Comparison of ENCODE assay signal across 13 cellular contexts in the genomic region with DNA sequence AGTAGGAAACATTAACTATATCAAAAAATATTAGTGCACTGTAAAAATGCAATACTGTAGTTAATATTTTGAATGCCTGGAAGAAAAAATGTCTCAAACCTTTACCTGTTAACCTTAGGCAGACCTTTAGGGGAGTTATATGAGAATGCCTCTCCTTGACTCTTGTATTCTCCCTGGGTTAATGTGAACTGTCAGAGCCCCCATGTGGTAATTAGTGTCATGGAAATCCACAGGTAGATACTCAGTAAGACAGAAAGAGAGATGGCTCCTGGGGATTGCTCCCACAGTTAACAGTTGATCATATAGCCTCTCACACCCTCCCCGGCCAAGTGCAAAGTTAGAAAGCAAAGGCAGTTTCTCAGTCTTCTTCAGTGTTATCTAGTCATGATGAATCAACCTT.
A peak's percentile ranks its signal among the peaks of the same experiment; 100 is the strongest.
DNase-seq lines count a peak whose midpoint lies in the region; ATAC-seq and TF ChIP-seq lines count a peak whose summit lies in the region.
"Had no signal": no experiment of that assay in that cellular context is flagged by ENCODE, and none has a peak within 500 bp of the region (broad histone marks: within the 10 kb centered on the region; RNA-seq: fewer than 3 reads in every experiment).

No MANE protein-coding gene starts in this region.

- H3K27me3 ChIP-seq in brain microvascular endothelial cell (replicated peaks) (no peaks in the 10 kb centered on the region), liver (ENCODE audit: control insufficient read depth in 4 of 4, insufficient read depth in 4 of 4, low read length in 3 of 4) (no peaks in the 10 kb centered on the region), adrenal gland (no peaks in the 10 kb centered on the region)

- no peaks in the 10 kb centered on the region for H3K36me3 ChIP-seq in brain microvascular endothelial cell (replicated peaks)
- H3K36me3 ChIP-seq in liver (ENCODE audit: control insufficient read depth in 4 of 4, insufficient read depth in 3 of 4, low read depth in 1 of 4, low read length in 3 of 4): no peaks in the 10 kb centered on the region
- H3K36me3 ChIP-seq in adrenal gland (replicated peaks in 1 of 2): no peaks in the 10 kb centered on the region

- peaks cover 0 to 8% of the 10 kb centered on the region in 2 donors for H3K9me3 Mint-ChIP-seq in activated T-cell treated with anti-CD3 and anti-CD28 coated beads, Interleukin-2, amount 50 U/mL, for 72 hours
- H3K9me3 Mint-ChIP-seq: activated T-cell treated with anti-CD3 and anti-CD28 coated beads, Interleukin-2, amount 50 U/mL, for 24 hours had no signal

- no peak overlapping the region for H3K4me3 Mint-ChIP-seq in activated T-cell treated with anti-CD3 and anti-CD28 coated beads, Interleukin-2, amount 50 U/mL, for 72 hours
- H3K4me3 Mint-ChIP-seq: activated T-cell treated with anti-CD3 and anti-CD28 coated beads, Interleukin-2, amount 50 U/mL, for 24 hours; brain; stimulated activated naive CD8-positive, alpha-beta T cell treated with anti-CD3 and anti-CD28 coated beads, Interleukin-15, Interleukin-2, amounts not matched to agents 100 ng/mL and 50 ng/mL, for 24 hours had no signal

- H3K4me3 ChIP-seq in brain microvascular endothelial cell (ENCODE audit: low read depth, low read length): no peak overlapping the region
- H3K4me3 ChIP-seq in liver (ENCODE audit: low read depth in 1 of 3, low read length in 3 of 3): no peak overlapping the region
- H3K4me3 ChIP-seq in adrenal gland: no peak overlapping the region

- in situ Hi-C loops in brain microvascular endothelial cell (cut with HindIII; ENCODE audit: low pct_ligation_motif_present, low sequenced_read_pairs): no loop called here

- no peaks in the 10 kb centered on the region for H3K27me3 Mint-ChIP-seq in activated T-cell treated with anti-CD3 and anti-CD28 coated beads, Interleukin-2, amount 50 U/mL, for 72 hours (ENCODE audit: low read depth)
- H3K27me3 Mint-ChIP-seq: activated T-cell treated with anti-CD3 and anti-CD28 coated beads, Interleukin-2, amount 50 U/mL, for 24 hours; stimulated activated naive CD8-positive, alpha-beta T cell treated with anti-CD3 and anti-CD28 coated beads, Interleukin-15, Interleukin-2, amounts not matched to agents 100 ng/mL and 50 ng/mL, for 24 hours had no signal

- DNase-seq in NCI-H2107 treated with DMSO at 0.1 percent for 48 hours (lab: John Stamatoyannopoulos, UW; ENCODE audit: unreplicated experiment) (peak; percentile 26), NCI-H2107 (lab: John Stamatoyannopoulos, UW) (no peak), brain microvascular endothelial cell (no peak), adrenal gland (no peak)
- no peak for DNase-seq in activated T-cell treated with anti-CD3 and anti-CD28 coated beads, Interleukin-2, amount 50 U/mL, for 1 hour
- DNase-seq in activated T-cell treated with anti-CD3 and anti-CD28 coated beads, Interleukin-2, amount 50 U/mL, for 72 hours: no peak
- DNase-seq: activated T-cell treated with anti-CD3 and anti-CD28 coated beads, Interleukin-2, amount 50 U/mL, for 24 hours; nucleus accumbens; stimulated activated CD4-positive, alpha-beta T cell treated with anti-CD3 and anti-CD28 coated beads, Interleukin-1b, Interleukin-23, amount 100 ng/mL, for 48 hours had no signal

- H3K4me1 ChIP-seq in liver (ENCODE audit: control insufficient read depth in 4 of 4, insufficient read depth in 4 of 4, low read length in 3 of 4) (no peaks in the 10 kb centered on the region), adrenal gland (replicated peaks in 1 of 2) (no peaks in the 10 kb centered on the region)

- no peaks in the 10 kb centered on the region for H3K9me3 ChIP-seq in liver (ENCODE audit: control insufficient read depth in 4 of 4, low read length in 3 of 4)
- no peaks in the 10 kb centered on the region for H3K9me3 ChIP-seq in adrenal gland (replicated peaks in 1 of 3)

- H3K36me3 Mint-ChIP-seq in activated T-cell treated with anti-CD3 and anti-CD28 coated beads, Interleukin-2, amount 50 U/mL, for 72 hours (ENCODE audit: insufficient read depth in 2 of 2): peaks cover 0 to 3% of the 10 kb centered on the region in 2 donors
- H3K36me3 Mint-ChIP-seq: brain had no signal

- H3K27ac ChIP-seq in brain microvascular endothelial cell: no peak overlapping the region
- no peak overlapping the region for H3K27ac ChIP-seq in liver (ENCODE audit: low read depth in 1 of 2, low read length in 2 of 2)
- H3K27ac ChIP-seq in adrenal gland: no peak overlapping the region

- no peak overlapping the region for H3K27ac Mint-ChIP-seq in activated T-cell treated with anti-CD3 and anti-CD28 coated beads, Interleukin-2, amount 50 U/mL, for 72 hours
- H3K27ac Mint-ChIP-seq: activated T-cell treated with anti-CD3 and anti-CD28 coated beads, Interleukin-2, amount 50 U/mL, for 24 hours; brain; stimulated activated naive CD8-positive, alpha-beta T cell treated with anti-CD3 and anti-CD28 coated beads, Interleukin-15, Interleukin-2, amounts not matched to agents 100 ng/mL and 50 ng/mL, for 24 hours had no signal

- peak; percentile 79 to 83 for TF ChIP-seq RAD21 in liver (IDR thresholded peaks at IDR 0.05)

- TF ChIP-seq POLR2A in adrenal gland (IDR thresholded peaks at IDR 0.05): no peak

- peak; percentile 47 for TF ChIP-seq CTCF in LNCAP (IDR thresholded peaks at IDR 0.05)
- TF ChIP-seq CTCF in brain microvascular endothelial cell (IDR thresholded peaks at IDR 0.05; ENCODE audit: low read depth, low read length, missing control alignments): peak; percentile 10
- peak; percentile 27 for TF ChIP-seq CTCF in liver (IDR thresholded peaks at IDR 0.05; ENCODE audit: low read depth, low read length, missing input control)
- no peak for TF ChIP-seq CTCF in adrenal gland (IDR thresholded peaks at IDR 0.05)

- intact Hi-C loops in adrenal gland (cut with DNase I): no loop called here

- no peak for ATAC-seq in activated T-cell treated with anti-CD3 and anti-CD28 coated beads, Interleukin-2, amount 50 U/mL, for 72 hours (replicated peaks in 1 of 2)

- WGBS in liver: 58% methylated on average over 1 of the region's 1 CpG
- WGBS in adrenal gland, 4 donors: 78 to 92% (median 84%) methylated on average over 1 of the region's 1 CpG

- H3K9ac ChIP-seq in liver (ENCODE audit: low read depth in 1 of 2, low read length in 2 of 2): no peak overlapping the region

- no peaks in the 10 kb centered on the region for H3K4me1 Mint-ChIP-seq in activated T-cell treated with anti-CD3 and anti-CD28 coated beads, Interleukin-2, amount 50 U/mL, for 72 hours (ENCODE audit: low read depth)
- H3K4me1 Mint-ChIP-seq: brain had no signal

TF ChIP-seq in liver, 16 proteins besides CTCF, POLR2A, EP300 and RAD21:
- TF ChIP-seq GABPA (IDR thresholded peaks at IDR 0.05 in 1 of 2, conservative IDR thresholded peaks at IDR 0.05 in 1 of 2): no peak
- TF ChIP-seq, protein P1, sequence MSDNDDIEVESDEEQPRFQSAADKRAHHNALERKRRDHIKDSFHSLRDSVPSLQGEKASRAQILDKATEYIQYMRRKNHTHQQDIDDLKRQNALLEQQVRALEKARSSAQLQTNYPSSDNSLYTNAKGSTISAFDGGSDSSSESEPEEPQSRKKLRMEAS (IDR thresholded peaks at IDR 0.05): no peak
TF ChIP-seq in liver: peak in this region for 0.

Comparison
In these comparisons a context has a peak if more than half of its experiments do, and no peak if none do; other contexts are left out.
1. CTCF ChIP-seq: peak in LNCAP (single experiment), brain microvascular endothelial cell (single experiment) and liver (single experiment); none in adrenal gland (0 of 6).